20 cellular contexts compared by ENCODE assay signal in genomic region chr17:17676752-17677151, GRCh38. TPM values are rescaled to one million over a fixed set of nuclear protein-coding genes. Genes with fewer than 3 reads are reported as not detected.
A peak's percentile ranks its signal among the peaks of the same experiment; 100 is the strongest.
DNase-seq lines count a peak whose midpoint lies in the region; ATAC-seq and TF ChIP-seq lines count a peak whose summit lies in the region.
"Had no signal": no experiment of that assay in that cellular context is flagged by ENCODE, and none has a peak within 500 bp of the region (broad histone marks: within the 10 kb centered on the region; RNA-seq: fewer than 3 reads in every experiment).

No MANE protein-coding gene starts in this region.

- H3K9ac ChIP-seq in PC-3 (ENCODE audit: low read length): no peak overlapping the region

- H3K27ac Mint-ChIP-seq in stimulated activated naive CD8-positive, alpha-beta T cell treated with anti-CD3 and anti-CD28 coated beads, Interleukin-15, amount 100 ng/mL, for 72 hours: no peak overlapping the region
- H3K27ac Mint-ChIP-seq in memory B cell: peak overlapping the region; percentile 69

- TF ChIP-seq CTCF in PC-3 (conservative IDR thresholded peaks at IDR 0.05; ENCODE audit: low read depth, low read length) (no peak), thyroid gland (IDR thresholded peaks at IDR 0.05) (no peak), left ventricle myocardium inferior (IDR thresholded peaks at IDR 0.05; ENCODE audit: borderline replicate concordance) (no peak)

- H3K79me2 ChIP-seq in PC-3 (ENCODE audit: low read length): peaks cover 2% of the 10 kb centered on the region

- no TSS peak for BruUV-seq in PC-3 (replicated peaks; lab: Mats Ljungman, UMichigan)

- no peaks in the 10 kb centered on the region for H3K27me3 Mint-ChIP-seq in stimulated activated naive CD8-positive, alpha-beta T cell treated with anti-CD3 and anti-CD28 coated beads, Interleukin-15, amount 100 ng/mL, for 72 hours
- H3K27me3 Mint-ChIP-seq in memory B cell: peaks cover 5% of the 10 kb centered on the region

- intact Hi-C loops in PC-3 (cut with micrococcal nuclease): no loop called here
- intact Hi-C loops in thyroid gland (cut with DNase I): no loop called here
- intact Hi-C loops in left ventricle myocardium inferior (cut with micrococcal nuclease): loop anchor here (10.0 kb wide), 1 partner anchor 348 kb away; no protein-coding TSS in a partner anchor

- WGBS in thyroid gland, 2 donors: 90 to 94% methylated on average over 6 of the region's 6 CpGs

- H3K27me3 ChIP-seq in PC-3 (ENCODE audit: low read length) (no peaks in the 10 kb centered on the region), thyroid gland (no peaks in the 10 kb centered on the region), left ventricle myocardium inferior (ENCODE audit: low read depth) (no peaks in the 10 kb centered on the region)
- H3K27me3 ChIP-seq: colonic mucosa, heart left ventricle, suprapubic skin had no signal

- H3K4me1 Mint-ChIP-seq in stimulated activated naive CD8-positive, alpha-beta T cell treated with anti-CD3 and anti-CD28 coated beads, Interleukin-15, amount 100 ng/mL, for 72 hours: peaks cover 40% of the 10 kb centered on the region
- H3K4me1 Mint-ChIP-seq in memory B cell: peaks cover 31% of the 10 kb centered on the region

- H3K9me3 Mint-ChIP-seq in stimulated activated naive CD8-positive, alpha-beta T cell treated with anti-CD3 and anti-CD28 coated beads, Interleukin-15, amount 100 ng/mL, for 72 hours: no peaks in the 10 kb centered on the region
- no peaks in the 10 kb centered on the region for H3K9me3 Mint-ChIP-seq in memory B cell
- H3K9me3 Mint-ChIP-seq: activated T-cell treated with anti-CD3 and anti-CD28 coated beads, Interleukin-2, amount 50 U/mL, for 4 hours had no signal

- CTCF ChIA-PET in PC-3 (lab: Charles Lee): no interaction called here

- peaks cover 30% of the 10 kb centered on the region for H3K4me1 ChIP-seq in PC-3 (ENCODE audit: insufficient read depth, low read length)
- H3K4me1 ChIP-seq in thyroid gland: peaks cover 0 to 23% of the 10 kb centered on the region in 2 donors
- H3K4me1 ChIP-seq in left ventricle myocardium inferior: peaks cover 27% of the 10 kb centered on the region
- H3K4me1 ChIP-seq: colonic mucosa had no signal

- H3K27ac ChIP-seq in PC-3 (ENCODE audit: low read length) (no peak overlapping the region), thyroid gland (no peak overlapping the region), left ventricle myocardium inferior (replicated peaks) (no peak overlapping the region)
- H3K27ac ChIP-seq: colonic mucosa, heart left ventricle, lower lobe of right lung, suprapubic skin had no signal

- no peaks in the 10 kb centered on the region for H4K20me1 ChIP-seq in PC-3 (ENCODE audit: low read length)

- no peaks in the 10 kb centered on the region for H3K36me3 Mint-ChIP-seq in memory B cell
- H3K36me3 Mint-ChIP-seq: brain had no signal

- H3K9me2 ChIP-seq in PC-3 (replicated peaks; ENCODE audit: low read length): no peaks in the 10 kb centered on the region

- H3K36me3 ChIP-seq in PC-3 (ENCODE audit: low read depth, low read length) (no peaks in the 10 kb centered on the region), thyroid gland (no peaks in the 10 kb centered on the region), left ventricle myocardium inferior (no peaks in the 10 kb centered on the region)
- H3K36me3 ChIP-seq: colonic mucosa, heart left ventricle, lower lobe of right lung, suprapubic skin had no signal

- no peak for TF ChIP-seq POLR2A in thyroid gland (IDR thresholded peaks at IDR 0.05)

- H3K9me3 ChIP-seq in PC-3 (ENCODE audit: low read length): no peaks in the 10 kb centered on the region
- H3K9me3 ChIP-seq in thyroid gland: no peaks in the 10 kb centered on the region
- no peaks in the 10 kb centered on the region for H3K9me3 ChIP-seq in left ventricle myocardium inferior (replicated peaks)
- H3K9me3 ChIP-seq: colonic mucosa, heart left ventricle, lower lobe of right lung, suprapubic skin had no signal

- no peak overlapping the region for H2AFZ ChIP-seq in PC-3 (ENCODE audit: low read length)

- ATAC-seq in stimulated activated naive CD8-positive, alpha-beta T cell treated with anti-CD3 and anti-CD28 coated beads, Interleukin-15, amount 100 ng/mL, for 72 hours: no peak
- ATAC-seq in stimulated activated naive CD8-positive, alpha-beta T cell treated with anti-CD3 and anti-CD28 coated beads, Interleukin-15, Interleukin-2, amounts not matched to agents 100 U/mL and 50 U/mL, for 24 hours: no peak
- no peak for ATAC-seq in PC-3
- no peak for ATAC-seq in memory B cell (ENCODE audit: low read depth)
- ATAC-seq: heart left ventricle, Right ventricle myocardium inferior had no signal

- POLR2A ChIA-PET in PC-3 (lab: Charles Lee; ENCODE audit: unreplicated experiment): no interaction called here

- H3F3A ChIP-seq in PC-3 (ENCODE audit: low read length, unreplicated experiment): no peaks in the 10 kb centered on the region

- H3K4me3 ChIP-seq in PC-3 (ENCODE audit: low read length) (no peak overlapping the region), thyroid gland (replicated peaks in 1 of 3) (no peak overlapping the region), left ventricle myocardium inferior (no peak overlapping the region)
- H3K4me3 ChIP-seq: colonic mucosa, heart left ventricle, lower lobe of right lung, suprapubic skin had no signal

- DNase-seq in stimulated activated naive CD8-positive, alpha-beta T cell treated with anti-CD3 and anti-CD28 coated beads, Interleukin-15, amount 100 ng/mL, for 72 hours: no peak
- DNase-seq in stimulated activated naive CD8-positive, alpha-beta T cell treated with anti-CD3 and anti-CD28 coated beads, Interleukin-15, Interleukin-2, amounts not matched to agents 100 U/mL and 50 U/mL, for 24 hours: no peak
- DNase-seq in PC-3: no peak
- no peak for DNase-seq in memory B cell (ENCODE audit: low spot score in 2 of 2)
- DNase-seq in stimulated activated CD4-positive, alpha-beta T cell treated with anti-CD3 and anti-CD28 coated beads, Interleukin-15, amount 100 ng/mL, for 24 hours: no peak
- no peak for DNase-seq in thyroid gland
- no peak for DNase-seq in left ventricle myocardium inferior
- DNase-seq: activated CD4-positive, alpha-beta T cell treated with anti-CD3 and anti-CD28 coated beads, Interleukin-2, amount 50 U/mL, for 4 hours; activated T-cell treated with anti-CD3 and anti-CD28 coated beads, Interleukin-2, amount 50 U/mL, for 4 hours; COR-L47; heart left ventricle; KG1; lower lobe of right lung; NCI-H1092 treated with DMSO at 0.1 percent for 48 hours; NCI-H2081 treated with DMSO at 0.1 percent for 48 hours; stimulated activated CD4-positive, alpha-beta T cell treated with anti-CD3 and anti-CD28 coated beads, Interleukin-4, amount 100 ng/mL, for 24 hours had no signal

- H3K4me3 Mint-ChIP-seq in stimulated activated naive CD8-positive, alpha-beta T cell treated with anti-CD3 and anti-CD28 coated beads, Interleukin-15, amount 100 ng/mL, for 72 hours: peak overlapping the region; percentile 40 to 48
- peak overlapping the region; percentile 61 for H3K4me3 Mint-ChIP-seq in memory B cell
- H3K4me3 Mint-ChIP-seq: activated T-cell treated with anti-CD3 and anti-CD28 coated beads, Interleukin-2, amount 50 U/mL, for 4 hours had no signal

- 0 out of 2 replicates have a peak overlapping the region, but pooled peaks have one; percentile 23 for H3K4me2 ChIP-seq in PC-3 (ENCODE audit: low read length)

RNA-seq across cellular contexts. Expression of gene RAI1, which starts 4.5 kb away (rescaled TPM):
- total RNA-seq in PC-3 (2014; rRNA removed) (33.0 and 64.2 TPM in 2 replicates), thyroid gland (10 to 100 TPM; 19.1 to 52.3 (median 34.1) TPM), left ventricle myocardium inferior (22.5 TPM)
